In genomic region chr7:95436407-95436806, GRCh38 we compare ENCODE assay signal across 1 cellular context.
TF ChIP-seq lines count a peak whose summit lies in the region.

No MANE protein-coding gene starts in this region.

TF ChIP-seq in endothelial cell of umbilical vein, 7 proteins besides CTCF, POLR2A, EP300 and RAD21 (continued from another document):
- TF ChIP-seq, protein P1, sequence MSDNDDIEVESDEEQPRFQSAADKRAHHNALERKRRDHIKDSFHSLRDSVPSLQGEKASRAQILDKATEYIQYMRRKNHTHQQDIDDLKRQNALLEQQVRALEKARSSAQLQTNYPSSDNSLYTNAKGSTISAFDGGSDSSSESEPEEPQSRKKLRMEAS (IDR thresholded peaks at IDR 0.05; ENCODE audit: insufficient read depth, insufficient read length) = no peak
- TF ChIP-seq FOS (IDR thresholded peaks at IDR 0.05; ENCODE audit: borderline replicate concordance, insufficient read depth, low read length) (no peak), MYC (IDR thresholded peaks at IDR 0.05; ENCODE audit: low read depth, low read length) (no peak), EZH2 (IDR thresholded peaks at IDR 0.05; ENCODE audit: borderline replicate concordance, low read depth, low read length, severe bottlenecking) (no peak)
TF ChIP-seq in endothelial cell of umbilical vein: peak in this region for 0.
